ENCODE assay signal across 24 cellular contexts in the genomic region with DNA sequence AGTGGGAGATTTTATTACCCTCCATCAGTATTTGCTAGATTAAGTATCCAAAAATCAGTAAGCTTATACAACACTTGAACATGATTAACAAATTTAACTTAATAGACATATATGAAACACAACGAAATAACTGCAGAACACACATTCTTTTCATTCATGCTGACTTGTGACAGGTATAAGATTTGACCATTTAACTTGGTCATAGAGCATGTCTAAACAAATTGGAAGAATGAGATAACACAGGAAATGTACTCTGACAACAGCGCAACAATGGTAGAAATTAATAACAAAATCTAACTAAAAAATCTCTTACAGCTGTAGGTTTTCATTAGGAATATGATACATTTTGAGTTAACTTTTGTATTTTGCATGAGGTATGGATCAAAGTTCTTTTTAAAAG.
DNase-seq lines count a peak whose midpoint lies in the region; ATAC-seq, FAIRE-seq and TF ChIP-seq lines count a peak whose summit lies in the region.
"Had no signal": no experiment of that assay in that cellular context is flagged by ENCODE, and none has a peak within 500 bp of the region (broad histone marks: within the 10 kb centered on the region; RNA-seq: fewer than 3 reads in every experiment).

No MANE protein-coding gene starts in this region.

- FAIRE-seq in bronchial epithelial cell (lab: Jason Lieb, UNC) (no peak), GM19239 (lab: Jason Lieb, UNC) (no peak)
- FAIRE-seq: A204.1, GM12878, GM12892, GM18507 had no signal

- H3K4me3 ChIP-seq in bronchial epithelial cell (ENCODE audit: low read depth, low read length), result no peak overlapping the region
- H3K4me3 ChIP-seq in epithelial cell of esophagus (ENCODE audit: low read length), result no peak overlapping the region
- H3K4me3 ChIP-seq: BLaER1, GM12878 had no signal

- DNase-seq in bronchial epithelial cell (ENCODE audit: low read depth), result peak; percentile 71
- peak; percentile 39 for DNase-seq in epithelial cell of esophagus (ENCODE audit: low read depth)
- peak; percentile 18 to 55 for DNase-seq in foreskin keratinocyte
- no peak for DNase-seq in activated CD8-positive, alpha-beta memory T cell treated with anti-CD3 and anti-CD28 coated beads, Interleukin-2, amount 50 U/mL, for 4 hours
- DNase-seq in GM19239 (ENCODE audit: insufficient read length, low spot score), result no peak
- DNase-seq: 8988T; ACHN; BE2C; C1 segment of cervical spinal cord; CD4-positive, alpha-beta memory T cell; CD4-positive, CD25-positive, alpha-beta regulatory T cell; CD8-positive, alpha-beta memory T cell; COR-L47; DMS 273 treated with DMSO at 0.1 percent for 48 hours; DMS79; DND-41; EL; GDM1 had no signal

- TF ChIP-seq CTCF in bronchial epithelial cell (IDR thresholded peaks at IDR 0.05; ENCODE audit: insufficient read depth, low read length, severe bottlenecking) (no peak), epithelial cell of esophagus (IDR thresholded peaks at IDR 0.05; ENCODE audit: insufficient read depth, low read depth, low read length, missing control alignments) (no peak), foreskin keratinocyte (conservative IDR thresholded peaks at IDR 0.05) (no peak)

- H3K27ac ChIP-seq in foreskin keratinocyte, result no peak overlapping the region
- H3K27ac ChIP-seq: BLaER1 had no signal

- H3K4me1 ChIP-seq in foreskin keratinocyte, result peaks cover 17% of the 10 kb centered on the region
- H3K4me1 ChIP-seq: BE2C, BLaER1 had no signal

- H3K27me3 ChIP-seq in bronchial epithelial cell (ENCODE audit: control insufficient read depth, insufficient read depth, low read length), result no peaks in the 10 kb centered on the region
- no peaks in the 10 kb centered on the region for H3K27me3 ChIP-seq in foreskin keratinocyte
- H3K27me3 ChIP-seq: BE2C, BLaER1 had no signal

- ATAC-seq in foreskin keratinocyte, result no peak
- no peak for ATAC-seq in GM21576 (IDR thresholded peaks at IDR 0.05; ENCODE audit: unreplicated experiment)
- ATAC-seq: GM12878 had no signal

- H3K36me3 ChIP-seq in bronchial epithelial cell (ENCODE audit: control insufficient read depth, insufficient read depth, low read length), result no peaks in the 10 kb centered on the region
- H3K36me3 ChIP-seq: BE2C, BLaER1 had no signal

Comparison
In these comparisons a context has a peak if more than half of its experiments do, and no peak if none do; other contexts are left out.
1. DNase-seq: peak in bronchial epithelial cell (single experiment), epithelial cell of esophagus (single experiment) and foreskin keratinocyte (2 of 2); none in activated CD8-positive, alpha-beta memory T cell treated with anti-CD3 and anti-CD28 coated beads, Interleukin-2, amount 50 U/mL, for 4 hours (single experiment) and GM19239 (single experiment).